In genomic region chr7:127651556-127652332, GRCh38 we compare ENCODE assay signal across 8 cellular contexts. TPM values are rescaled to one million over a fixed set of nuclear protein-coding genes. Genes with fewer than 3 reads are reported as not detected.
DNase-seq lines count a peak whose midpoint lies in the region; ATAC-seq and TF ChIP-seq lines count a peak whose summit lies in the region.

Gene SND1, plus strand, starts transcription at chr7:127652194. Its CDS starts 180 bp downstream, at chr7:127652374.

- no peak within 1 kb of the TSS for H3K23ac ChIP-seq in H9 (ENCODE audit: insufficient read length, low read depth, low read length)

- ATAC-seq in natural killer cell treated with Interleukin-12 subunit alpha and Interleukin-12 subunit beta and Interleukin-15 and Interleukin-18, amount 100 ng/mL, for 72 hours: peak; percentile 96 to 97

- H3K9me3 ChIP-seq in H9 (ENCODE audit: control insufficient read depth, low read depth, low read length) (no peaks in the 10 kb centered on the region), MG63 (no peaks in the 10 kb centered on the region)

- no peak within 1 kb of the TSS for H2BK20ac ChIP-seq in H9 (ENCODE audit: low read depth, low read length, poor library complexity, severe bottlenecking)

- H3K27me3 ChIP-seq in H9 (ENCODE audit: insufficient read depth, low read length) (no peaks in the 10 kb centered on the region), MG63 (no peaks in the 10 kb centered on the region)

- H3K27ac ChIP-seq in H9 (ENCODE audit: insufficient read length, low read depth, low read length): peak within 1 kb of the TSS; percentile 19

- H3K4me2 ChIP-seq in H9 (ENCODE audit: insufficient read depth, insufficient read length, low read length): peak within 1 kb of the TSS; percentile 94

- H3K4me1 ChIP-seq in H9 (ENCODE audit: insufficient read depth, low read length): no peaks in the 10 kb centered on the region; the same call in 1 of the 2 replicates

- peak within 1 kb of the TSS; percentile 98 to 99 (median 99) for H3K27ac Mint-ChIP-seq in H9
- no peak within 1 kb of the TSS for H3K27ac Mint-ChIP-seq in natural killer cell treated with Interleukin-12 subunit alpha and Interleukin-12 subunit beta and Interleukin-15 and Interleukin-18, amount 100 ng/mL, for 72 hours
- H3K27ac Mint-ChIP-seq in stimulated activated naive CD8-positive, alpha-beta T cell treated with anti-CD3 and anti-CD28 coated beads, Interleukin-15, Interleukin-2, amounts not matched to agents 100 ng/mL and 50 ng/mL, for 24 hours: peak within 1 kb of the TSS; percentile 99

- H3K14ac ChIP-seq in H9 (ENCODE audit: insufficient read depth, low read length): peak within 1 kb of the TSS; percentile 90

- no peak within 1 kb of the TSS for H4K91ac ChIP-seq in H9 (ENCODE audit: insufficient read length, low read depth, low read length)

- H3K9ac ChIP-seq in H9 (ENCODE audit: extremely low read depth, insufficient read length, low read length): peak within 1 kb of the TSS; percentile 90

- H3K4me3 ChIP-seq in MG63 (peak within 1 kb of the TSS; percentile 87), fibroblast of pulmonary artery (replicated peaks; ENCODE audit: low read depth, low read length) (peak within 1 kb of the TSS; percentile 66)

- H3K36me3 ChIP-seq in MG63: peaks cover 10% of the 10 kb centered on the region

- H2BK5ac ChIP-seq in H9 (ENCODE audit: insufficient read length, low read length): no peak within 1 kb of the TSS

- H3K18ac ChIP-seq in H9 (ENCODE audit: insufficient read length, low read depth, low read length): peak within 1 kb of the TSS; percentile 75

- peak within 1 kb of the TSS; percentile 99 to 100 for H3K4me3 Mint-ChIP-seq in H9
- no peak within 1 kb of the TSS for H3K4me3 Mint-ChIP-seq in natural killer cell treated with Interleukin-12 subunit alpha and Interleukin-12 subunit beta and Interleukin-15 and Interleukin-18, amount 100 ng/mL, for 72 hours
- peak within 1 kb of the TSS; percentile 100 for H3K4me3 Mint-ChIP-seq in stimulated activated naive CD8-positive, alpha-beta T cell treated with anti-CD3 and anti-CD28 coated beads, Interleukin-15, Interleukin-2, amounts not matched to agents 100 ng/mL and 50 ng/mL, for 24 hours

- DNase-seq in ELR (ENCODE audit: low read depth) (peak; percentile 99), H9 (peak; percentile 100), MG63 (peak; percentile 98), SHP77 treated with DMSO at 0.1 percent for 48 hours (lab: John Stamatoyannopoulos, UW) (peak; percentile 99), fibroblast of pulmonary artery (ENCODE audit: low read depth) (peak; percentile 99)
- peak; percentile 100 for DNase-seq in activated effector memory CD4-positive, alpha-beta T cell treated with anti-CD3 and anti-CD28 coated beads, Interleukin-2, amount 50 U/mL, for 16 hours
- peak; percentile 100 for DNase-seq in natural killer cell treated with Interleukin-12 subunit alpha and Interleukin-12 subunit beta and Interleukin-15 and Interleukin-18, amount 100 ng/mL, for 72 hours (ENCODE audit: low spot score)

- H3K27me3 Mint-ChIP-seq in H9 (ENCODE audit: low read depth): no peaks in the 10 kb centered on the region
- peaks cover 0 to 2% of the 10 kb centered on the region in 2 donors for H3K27me3 Mint-ChIP-seq in natural killer cell treated with Interleukin-12 subunit alpha and Interleukin-12 subunit beta and Interleukin-15 and Interleukin-18, amount 100 ng/mL, for 72 hours
- H3K27me3 Mint-ChIP-seq in stimulated activated naive CD8-positive, alpha-beta T cell treated with anti-CD3 and anti-CD28 coated beads, Interleukin-15, Interleukin-2, amounts not matched to agents 100 ng/mL and 50 ng/mL, for 24 hours: no peaks in the 10 kb centered on the region

- no peak within 1 kb of the TSS; the same call in 1 of the 2 replicates for H3K4ac ChIP-seq in H9 (ENCODE audit: low read depth, low read length)

- H3K23me2 ChIP-seq in H9 (ENCODE audit: insufficient read length, low read depth, low read length, poor library complexity, severe bottlenecking): peaks cover 5% of the 10 kb centered on the region

- WGBS in H9 (ENCODE audit: extremely low coverage, insufficient read length, low lambda C conversion rate): no CpG with 5 or more reads among the region's 67 CpGs

- H2AK5ac ChIP-seq in H9 (ENCODE audit: insufficient read length, low read length): no peak within 1 kb of the TSS

- peaks cover 3% of the 10 kb centered on the region for H3K79me1 ChIP-seq in H9 (ENCODE audit: insufficient read depth, low read depth, low read length, poor library complexity, severe bottlenecking)

- H3K9me3 Mint-ChIP-seq in H9: no peaks in the 10 kb centered on the region
- H3K9me3 Mint-ChIP-seq in natural killer cell treated with Interleukin-12 subunit alpha and Interleukin-12 subunit beta and Interleukin-15 and Interleukin-18, amount 100 ng/mL, for 72 hours: no peaks in the 10 kb centered on the region
- no peaks in the 10 kb centered on the region for H3K9me3 Mint-ChIP-seq in stimulated activated naive CD8-positive, alpha-beta T cell treated with anti-CD3 and anti-CD28 coated beads, Interleukin-15, Interleukin-2, amounts not matched to agents 100 ng/mL and 50 ng/mL, for 24 hours

- no peak for TF ChIP-seq CTCF in H9 (conservative IDR thresholded peaks at IDR 0.05)
- no peak for TF ChIP-seq CTCF in fibroblast of pulmonary artery (IDR thresholded peaks at IDR 0.05; ENCODE audit: low read length, missing control alignments)

- no peak within 1 kb of the TSS for H2BK15ac ChIP-seq in H9 (ENCODE audit: low read depth, low read length)

- H3T11ph ChIP-seq in H9 (ENCODE audit: low read length): no peak within 1 kb of the TSS

- peak within 1 kb of the TSS; percentile 23 for H4K5ac ChIP-seq in H9 (ENCODE audit: insufficient read length, low read depth, low read length)

- peak within 1 kb of the TSS; percentile 6 for H4K8ac ChIP-seq in H9 (replicated peaks; ENCODE audit: insufficient read length, low read depth, low read length)

- H3K36me3 Mint-ChIP-seq in H9 (ENCODE audit: insufficient read depth in 1 of 3, low read depth in 3 of 3): peaks cover 1 to 15% (median 4%) of the 10 kb centered on the region in 3 experiments; a peak in 5 of 7 replicates
- peaks cover 26% of the 10 kb centered on the region for H3K36me3 Mint-ChIP-seq in natural killer cell treated with Interleukin-12 subunit alpha and Interleukin-12 subunit beta and Interleukin-15 and Interleukin-18, amount 100 ng/mL, for 72 hours
- peaks cover 41% of the 10 kb centered on the region for H3K36me3 Mint-ChIP-seq in stimulated activated naive CD8-positive, alpha-beta T cell treated with anti-CD3 and anti-CD28 coated beads, Interleukin-15, Interleukin-2, amounts not matched to agents 100 ng/mL and 50 ng/mL, for 24 hours (ENCODE audit: low read depth)

- H3K56ac ChIP-seq in H9 (ENCODE audit: insufficient read length, low read depth, low read length): no peak within 1 kb of the TSS

- H4K20me1 ChIP-seq in H9 (ENCODE audit: control insufficient read depth, insufficient read depth, insufficient read length): no peaks in the 10 kb centered on the region

- H3K4me1 Mint-ChIP-seq in H9: peaks cover 37 to 38% of the 10 kb centered on the region in 2 experiments
- peaks cover 37 to 42% of the 10 kb centered on the region in 2 donors for H3K4me1 Mint-ChIP-seq in natural killer cell treated with Interleukin-12 subunit alpha and Interleukin-12 subunit beta and Interleukin-15 and Interleukin-18, amount 100 ng/mL, for 72 hours (ENCODE audit: low read depth in 2 of 2)
- H3K4me1 Mint-ChIP-seq in stimulated activated naive CD8-positive, alpha-beta T cell treated with anti-CD3 and anti-CD28 coated beads, Interleukin-15, Interleukin-2, amounts not matched to agents 100 ng/mL and 50 ng/mL, for 24 hours (ENCODE audit: low read depth): peaks cover 43% of the 10 kb centered on the region

- no peak within 1 kb of the TSS for H2BK12ac ChIP-seq in H9 (ENCODE audit: insufficient read length, low read depth, low read length)

- H2AFZ ChIP-seq in H9 (ENCODE audit: low read length): no peak within 1 kb of the TSS

- H2BK120ac ChIP-seq in H9 (ENCODE audit: low read depth, low read length, poor library complexity, severe bottlenecking): no peak within 1 kb of the TSS

- H3K79me2 ChIP-seq in H9 (ENCODE audit: insufficient read depth, low read length): peaks cover 40% of the 10 kb centered on the region; the same call in 1 of the 2 replicates

RNA-seq across cellular contexts. Expression of gene SND1, which starts in this region (rescaled TPM):
- 218 and 225 TPM in 2 replicates for total RNA-seq in H9 (2021)
- 66.2 and 66.4 TPM in 2 replicates for total RNA-seq in MG63 (2014; rRNA removed; shearing (Covaris generic); ENCODE audit: low replicate concordance)
- 100 to 1,000 TPM; 311 to 347 TPM for total RNA-seq in natural killer cell treated with Interleukin-12 subunit alpha and Interleukin-12 subunit beta and Interleukin-15 and Interleukin-18, amount 100 ng/mL, for 72 hours

Comparison
In these comparisons a context has a peak if more than half of its experiments do, and no peak if none do; other contexts are left out.
1. Peak in every context shown above with its lines: DNase-seq, ATAC-seq, H3K4me3 ChIP-seq and H3K27ac ChIP-seq.
2. H3K27ac Mint-ChIP-seq: peak in H9 (3 of 3) and stimulated activated naive CD8-positive, alpha-beta T cell treated with anti-CD3 and anti-CD28 coated beads, Interleukin-15, Interleukin-2, amounts not matched to agents 100 ng/mL and 50 ng/mL, for 24 hours (single experiment); none in natural killer cell treated with Interleukin-12 subunit alpha and Interleukin-12 subunit beta and Interleukin-15 and Interleukin-18, amount 100 ng/mL, for 72 hours (0 of 2).